ENCODE assay signal across 1 cellular context in genomic region chrX:17377795-17378194, GRCh38.
TF ChIP-seq lines count a peak whose summit lies in the region.

No MANE protein-coding gene starts in this region.

TF ChIP-seq in A549, 52 proteins besides CTCF, POLR2A, EP300 and RAD21 (continued from another document):
- TF ChIP-seq REST (IDR thresholded peaks at IDR 0.05) (no peak), GATA3 (IDR thresholded peaks at IDR 0.05; ENCODE audit: borderline replicate concordance) (no peak), PHF8 (IDR thresholded peaks at IDR 0.05; ENCODE audit: borderline replicate concordance, low read depth) (no peak), HMGXB4 (CRISPR knock-in tag; IDR thresholded peaks at IDR 0.05; ENCODE audit: borderline replicate concordance) (no peak), POLR2AphosphoS2 (conservative IDR thresholded peaks at IDR 0.05; ENCODE audit: low read length) (no peak), ATOH8 (CRISPR knock-in tag; IDR thresholded peaks at IDR 0.05; ENCODE audit: low read depth) (no peak), RCOR1 (IDR thresholded peaks at IDR 0.05; ENCODE audit: low read depth, low read length) (no peak), BHLHE40 (IDR thresholded peaks at IDR 0.05; ENCODE audit: low read depth, low read length) (no peak), RARB (CRISPR knock-in tag; IDR thresholded peaks at IDR 0.05) (no peak), HES2 (IDR thresholded peaks at IDR 0.05) (no peak), CEBPB (IDR thresholded peaks at IDR 0.05) (no peak), NPAS2 (CRISPR knock-in tag; IDR thresholded peaks at IDR 0.05; ENCODE audit: borderline replicate concordance) (no peak), RNF2 (IDR thresholded peaks at IDR 0.05; ENCODE audit: borderline replicate concordance, low read depth) (no peak), HDAC2 (IDR thresholded peaks at IDR 0.05) (no peak)
